ENCODE assay signal across 18 cellular contexts in genomic region chr18:51908598-51908944, GRCh38.
DNase-seq lines count a peak whose midpoint lies in the region; ATAC-seq and TF ChIP-seq lines count a peak whose summit lies in the region.
"Had no signal": no experiment of that assay in that cellular context is flagged by ENCODE, and none has a peak within 500 bp of the region (broad histone marks: within the 10 kb centered on the region; RNA-seq: fewer than 3 reads in every experiment).

No MANE protein-coding gene starts in this region.

- H3K9me2 ChIP-seq in GM23338 (ENCODE audit: insufficient read depth) (no peaks in the 10 kb centered on the region), hepatocyte (replicated peaks; ENCODE audit: insufficient read depth) (no peaks in the 10 kb centered on the region)

- CTCF ChIA-PET in WTC11 (lab: Charles Lee): no interaction called here

- H3K36me3 ChIP-seq in GM23338 (ENCODE audit: insufficient read depth): no peaks in the 10 kb centered on the region
- no peaks in the 10 kb centered on the region for H3K36me3 ChIP-seq in hepatocyte (replicated peaks; ENCODE audit: insufficient read depth, low read depth)
- no peaks in the 10 kb centered on the region for H3K36me3 ChIP-seq in liver (ENCODE audit: control insufficient read depth in 4 of 4, insufficient read depth in 3 of 4, low read depth in 1 of 4, low read length in 3 of 4)
- H3K36me3 ChIP-seq: BE2C, HAP-1 had no signal

- H3K9me3 ChIP-seq in hepatocyte (ENCODE audit: low read depth) (no peaks in the 10 kb centered on the region), liver (ENCODE audit: control insufficient read depth in 4 of 4, low read length in 3 of 4) (no peaks in the 10 kb centered on the region)
- H3K9me3 ChIP-seq: BE2C, HAP-1 had no signal

- POLR2A ChIA-PET in WTC11 (lab: Charles Lee): no interaction called here

- H3K4me3 Mint-ChIP-seq in GM23338 (no peak overlapping the region), WTC11 (no peak overlapping the region)
- H3K4me3 Mint-ChIP-seq: CD4-positive, CD25-positive, alpha-beta regulatory T cell; CD8-positive, alpha-beta memory T cell had no signal

- TF ChIP-seq RAD21 in liver (IDR thresholded peaks at IDR 0.05): no peak

- TF ChIP-seq CTCF in GM23338 (conservative IDR thresholded peaks at IDR 0.05; ENCODE audit: low read depth in 2 of 2) (no peak), hepatocyte (IDR thresholded peaks at IDR 0.05; ENCODE audit: poor library complexity) (no peak), liver (IDR thresholded peaks at IDR 0.05; ENCODE audit: low read depth, low read length, missing input control) (no peak), WTC11 (IDR thresholded peaks at IDR 0.05) (no peak)

- H3K27ac Mint-ChIP-seq in GM23338 (no peak overlapping the region), WTC11 (no peak overlapping the region)
- H3K27ac Mint-ChIP-seq: CD4-positive, CD25-positive, alpha-beta regulatory T cell; CD8-positive, alpha-beta memory T cell had no signal

- H3K27me3 Mint-ChIP-seq in GM23338 (ENCODE audit: insufficient read depth, low read depth, poor library complexity) (no peaks in the 10 kb centered on the region), WTC11 (ENCODE audit: low read depth) (no peaks in the 10 kb centered on the region)
- H3K27me3 Mint-ChIP-seq: CD4-positive, CD25-positive, alpha-beta regulatory T cell; CD8-positive, alpha-beta memory T cell had no signal

- no peak overlapping the region for H3K4me2 ChIP-seq in GM23338
- H3K4me2 ChIP-seq in hepatocyte: no peak overlapping the region

- H3K27ac ChIP-seq in GM23338 (ENCODE audit: low read depth) (no peak overlapping the region), hepatocyte (peak overlapping the region; percentile 43), liver (ENCODE audit: low read depth in 1 of 2, low read length in 2 of 2) (peak overlapping the region; percentile 38 to 81)

- no peaks in the 10 kb centered on the region for H3K36me3 Mint-ChIP-seq in GM23338 (ENCODE audit: low read depth)
- H3K36me3 Mint-ChIP-seq in WTC11: no peaks in the 10 kb centered on the region
- H3K36me3 Mint-ChIP-seq: CD4-positive, CD25-positive, alpha-beta regulatory T cell; CD8-positive, alpha-beta memory T cell had no signal

- no peaks in the 10 kb centered on the region for H3F3A ChIP-seq in GM23338 (replicated peaks; ENCODE audit: low read depth)

- H3K9ac ChIP-seq in liver (ENCODE audit: low read depth in 1 of 2, low read length in 2 of 2): no peak overlapping the region

- H3K4me1 ChIP-seq in GM23338 (ENCODE audit: insufficient read depth) (no peaks in the 10 kb centered on the region), hepatocyte (ENCODE audit: insufficient read depth) (peaks cover 5% of the 10 kb centered on the region), liver (ENCODE audit: control insufficient read depth in 4 of 4, insufficient read depth in 4 of 4, low read length in 3 of 4) (peaks cover 0 to 14% (median 13%) of the 10 kb centered on the region in 4 donors)
- H3K4me1 ChIP-seq: BE2C, HAP-1 had no signal

- H3K4me1 Mint-ChIP-seq in GM23338 (no peaks in the 10 kb centered on the region), WTC11 (0 out of 2 replicates have a peak, but pooled peaks cover 11% of the 10 kb centered on the region)
- H3K4me1 Mint-ChIP-seq: CD4-positive, CD25-positive, alpha-beta regulatory T cell; CD8-positive, alpha-beta memory T cell had no signal

- no peaks in the 10 kb centered on the region for H3K9me3 Mint-ChIP-seq in GM23338
- no peaks in the 10 kb centered on the region for H3K9me3 Mint-ChIP-seq in WTC11

- H2AFZ ChIP-seq in GM23338 (peak overlapping the region; percentile 44; the same call in 1 of the 2 replicates), hepatocyte (no peak overlapping the region)

- H3K4me3 ChIP-seq in GM23338: no peak overlapping the region
- H3K4me3 ChIP-seq in hepatocyte: no peak overlapping the region
- no peak overlapping the region for H3K4me3 ChIP-seq in liver (ENCODE audit: low read depth in 1 of 3, low read length in 3 of 3)
- H3K4me3 ChIP-seq: HAP-1 had no signal

- H4K20me1 ChIP-seq in GM23338 (replicated peaks; ENCODE audit: insufficient read depth): no peaks in the 10 kb centered on the region
- H4K20me1 ChIP-seq in hepatocyte (ENCODE audit: insufficient read depth, poor library complexity, severe bottlenecking): no peaks in the 10 kb centered on the region

- H3K79me2 ChIP-seq in GM23338 (replicated peaks; ENCODE audit: insufficient read depth): no peaks in the 10 kb centered on the region
- no peaks in the 10 kb centered on the region for H3K79me2 ChIP-seq in hepatocyte

- ATAC-seq in GM23338 (no peak), WTC11 (no peak)

- H3K27me3 ChIP-seq in GM23338 (ENCODE audit: insufficient read depth) (no peaks in the 10 kb centered on the region), hepatocyte (no peaks in the 10 kb centered on the region), liver (ENCODE audit: control insufficient read depth in 4 of 4, insufficient read depth in 4 of 4, low read length in 3 of 4) (no peaks in the 10 kb centered on the region)
- H3K27me3 ChIP-seq: BE2C had no signal

- DNase-seq in GM23338 (ENCODE audit: low spot score) (no peak), hepatocyte (ENCODE audit: low spot score) (no peak), occipital lobe (lab: John Stamatoyannopoulos, UW) (no peak), WTC11 (ENCODE audit: low spot score) (no peak), NCI-H345 (lab: John Stamatoyannopoulos, UW) (no peak)
- DNase-seq in stimulated activated CD4-positive, alpha-beta T cell treated with anti-CD3 and anti-CD28 coated beads, Interleukin-4, amount 100 ng/mL, for 1 hour: no peak
- DNase-seq: ACHN; BE2C; C1 segment of cervical spinal cord; CD4-positive, CD25-positive, alpha-beta regulatory T cell; CD8-positive, alpha-beta memory T cell; COR-L47; DMS 273 treated with DMSO at 0.1 percent for 48 hours; DMS53; DND-41; EL had no signal

TF ChIP-seq in GM23338, 12 proteins besides CTCF, POLR2A, EP300 and RAD21 (continues in another document):
- no peak for TF ChIP-seq POLR2AphosphoS5 (IDR thresholded peaks at IDR 0.05; ENCODE audit: low read depth)
- TF ChIP-seq NANOG (IDR thresholded peaks at IDR 0.05; ENCODE audit: borderline replicate concordance): no peak
- TF ChIP-seq EZH2phosphoT487 (IDR thresholded peaks at IDR 0.05; ENCODE audit: unreplicated experiment): no peak
- no peak for TF ChIP-seq STAT1 (IDR thresholded peaks at IDR 0.05; ENCODE audit: unreplicated experiment)
- TF ChIP-seq ZNF331 (CRISPR knock-in tag; IDR thresholded peaks at IDR 0.05; ENCODE audit: low read depth): no peak

TF ChIP-seq in liver, 16 proteins besides CTCF, POLR2A, EP300 and RAD21:
- TF ChIP-seq ZBTB33 (IDR thresholded peaks at IDR 0.05) (no peak), RXRA (IDR thresholded peaks at IDR 0.05) (no peak), SP1 (IDR thresholded peaks at IDR 0.05) (no peak), TAF1 (conservative IDR thresholded peaks at IDR 0.05) (no peak), FOXA1 (IDR thresholded peaks at IDR 0.05) (no peak)

TF ChIP-seq in WTC11, 78 proteins besides CTCF, POLR2A, EP300 and RAD21 (continues in another document):
- TF ChIP-seq MYBL2 (CRISPR knock-in tag; IDR thresholded peaks at IDR 0.05) (no peak), FOXP1 (CRISPR knock-in tag; IDR thresholded peaks at IDR 0.05; ENCODE audit: borderline replicate concordance) (no peak), ARID4B (CRISPR knock-in tag; IDR thresholded peaks at IDR 0.05; ENCODE audit: borderline replicate concordance) (no peak), STAT6 (CRISPR knock-in tag; conservative IDR thresholded peaks at IDR 0.05; ENCODE audit: low read depth) (no peak)
